ENCODE assay signal across 8 cellular contexts in genomic region chr1:10980094-10980577, GRCh38. TPM values are rescaled to one million over a fixed set of nuclear protein-coding genes. Genes with fewer than 3 reads are reported as not detected.
DNase-seq lines count a peak whose midpoint lies in the region; ATAC-seq and TF ChIP-seq lines count a peak whose summit lies in the region.

No MANE protein-coding gene starts in this region.

- H3K27me3 ChIP-seq in NT2/D1 (ENCODE audit: insufficient read depth, insufficient read length) (no peaks in the 10 kb centered on the region), muscle layer of colon (ENCODE audit: control insufficient read depth in 1 of 2, insufficient read depth in 2 of 2, low read length in 2 of 2) (no peaks in the 10 kb centered on the region)
- H3K27me3 ChIP-seq in CD8-positive, alpha-beta memory T cell (ENCODE audit: insufficient read depth, low read length, poor library complexity, severe bottlenecking): peaks cover 4% of the 10 kb centered on the region

- no peaks in the 10 kb centered on the region for H3K36me3 ChIP-seq in NT2/D1 (ENCODE audit: insufficient read depth, insufficient read length, low read length)
- H3K36me3 ChIP-seq in muscle layer of colon (ENCODE audit: insufficient read depth, low read length): no peaks in the 10 kb centered on the region
- H3K36me3 ChIP-seq in CD8-positive, alpha-beta memory T cell (ENCODE audit: insufficient read depth, low read length): no peaks in the 10 kb centered on the region

- H3K9me3 ChIP-seq in NT2/D1 (ENCODE audit: insufficient read depth, low read length): no peaks in the 10 kb centered on the region
- no peaks in the 10 kb centered on the region for H3K9me3 ChIP-seq in muscle layer of colon (ENCODE audit: low read length)
- no peaks in the 10 kb centered on the region for H3K9me3 ChIP-seq in CD8-positive, alpha-beta memory T cell (ENCODE audit: low read length)

- ATAC-seq in HG02642 (IDR thresholded peaks at IDR 0.05; ENCODE audit: poor library complexity, unreplicated experiment): no peak

- no peak overlapping the region for H3K4me3 Mint-ChIP-seq in CD8-positive, alpha-beta memory T cell
- no peak overlapping the region for H3K4me3 Mint-ChIP-seq in activated naive CD4-positive, alpha-beta T cell treated with anti-CD3 and anti-CD28 coated beads, Interleukin-2, amount 10 ng/mL, durations not matched to agents 7 days and 5 days

- H3K4me1 ChIP-seq in NT2/D1 (ENCODE audit: insufficient read depth, insufficient read length) (peaks cover 9% of the 10 kb centered on the region), muscle layer of colon (ENCODE audit: insufficient read depth, low read length) (peaks cover 23% of the 10 kb centered on the region)
- H3K4me1 ChIP-seq in CD8-positive, alpha-beta memory T cell (ENCODE audit: insufficient read depth, low read length): no peaks in the 10 kb centered on the region

- no peak overlapping the region for H3K27ac Mint-ChIP-seq in CD8-positive, alpha-beta memory T cell
- H3K27ac Mint-ChIP-seq in activated naive CD4-positive, alpha-beta T cell treated with anti-CD3 and anti-CD28 coated beads, Interleukin-2, amount 10 ng/mL, durations not matched to agents 7 days and 5 days: no peak overlapping the region

- peaks cover 14 to 56% of the 10 kb centered on the region in 2 donors for H3K27me3 Mint-ChIP-seq in CD8-positive, alpha-beta memory T cell
- peaks cover 78% of the 10 kb centered on the region for H3K27me3 Mint-ChIP-seq in activated naive CD4-positive, alpha-beta T cell treated with anti-CD3 and anti-CD28 coated beads, Interleukin-2, amount 10 ng/mL, durations not matched to agents 7 days and 5 days

- H3K36me3 Mint-ChIP-seq in CD8-positive, alpha-beta memory T cell: no peaks in the 10 kb centered on the region
- no peaks in the 10 kb centered on the region for H3K36me3 Mint-ChIP-seq in activated naive CD4-positive, alpha-beta T cell treated with anti-CD3 and anti-CD28 coated beads, Interleukin-2, amount 10 ng/mL, durations not matched to agents 7 days and 5 days

- POLR2A ChIA-PET in CD8-positive, alpha-beta memory T cell (lab: Charles Lee): no interaction called here

- peak overlapping the region; percentile 72 for H3K9ac ChIP-seq in NT2/D1 (ENCODE audit: insufficient read length, low read depth)
- peak overlapping the region; percentile 74 for H3K9ac ChIP-seq in muscle layer of colon (ENCODE audit: low read length)

- no peaks in the 10 kb centered on the region for H3K4me1 Mint-ChIP-seq in CD8-positive, alpha-beta memory T cell
- no peaks in the 10 kb centered on the region for H3K4me1 Mint-ChIP-seq in activated naive CD4-positive, alpha-beta T cell treated with anti-CD3 and anti-CD28 coated beads, Interleukin-2, amount 10 ng/mL, durations not matched to agents 7 days and 5 days

- H3K4me3 ChIP-seq in NT2/D1 (ENCODE audit: insufficient read length, low read depth) (peak overlapping the region; percentile 15), fibroblast of pulmonary artery (replicated peaks; ENCODE audit: low read depth, low read length) (peak overlapping the region; percentile 10), muscle layer of colon (ENCODE audit: low read depth in 1 of 2, low read length in 2 of 2) (peak overlapping the region in 1 of 2 donors; percentile 70)
- no peak overlapping the region for H3K4me3 ChIP-seq in CD8-positive, alpha-beta memory T cell (ENCODE audit: low read length)

- H3K9me3 Mint-ChIP-seq in CD8-positive, alpha-beta memory T cell: no peaks in the 10 kb centered on the region
- H3K9me3 Mint-ChIP-seq in activated naive CD4-positive, alpha-beta T cell treated with anti-CD3 and anti-CD28 coated beads, Interleukin-2, amount 10 ng/mL, durations not matched to agents 7 days and 5 days: no peaks in the 10 kb centered on the region

- CTCF ChIA-PET in CD8-positive, alpha-beta memory T cell (lab: Charles Lee): no interaction called here
- CTCF ChIA-PET in activated naive CD4-positive, alpha-beta T cell treated with anti-CD3 and anti-CD28 coated beads, Interleukin-2, amount 10 ng/mL, durations not matched to agents 7 days and 5 days (lab: Charles Lee): interaction anchor here (1.3 kb wide), 1 partner anchor 58 kb away, joined by 3 read pairs; no protein-coding TSS in a partner anchor

- H3K27ac ChIP-seq in muscle layer of colon (ENCODE audit: low read depth, low read length): peak overlapping the region; percentile 9
- H3K27ac ChIP-seq in CD8-positive, alpha-beta memory T cell (ENCODE audit: low read depth, low read length): no peak overlapping the region

- DNase-seq in AG20443 (ENCODE audit: low spot score) (peak; percentile 90), NT2/D1 (ENCODE audit: low read depth, low spot score) (peak; percentile 90), fibroblast of pulmonary artery (ENCODE audit: low read depth) (peak; percentile 62), NCI-H524 treated with DMSO at 0.1 percent for 48 hours (lab: John Stamatoyannopoulos, UW) (no peak)
- DNase-seq in CD8-positive, alpha-beta memory T cell: no peak
- no peak for DNase-seq in activated naive CD4-positive, alpha-beta T cell treated with anti-CD3 and anti-CD28 coated beads, Interleukin-2, amount 10 ng/mL, durations not matched to agents 7 days and 5 days

- TF ChIP-seq CTCF in fibroblast of pulmonary artery (IDR thresholded peaks at IDR 0.05; ENCODE audit: low read length, missing control alignments): peak; percentile 36

RNA-seq across cellular contexts. Expression of gene TARDBP, which starts 32.3 kb away (rescaled TPM):
- 100 to 1,000 TPM; 215 to 239 TPM for total RNA-seq in CD8-positive, alpha-beta memory T cell
- polyA plus RNA-seq in CD8-positive, alpha-beta memory T cell: 74.5 TPM

Comparison
In these comparisons a context has a peak if more than half of its experiments do, and no peak if none do; other contexts are left out.
1. DNase-seq: peak in AG20443 (single experiment), NT2/D1 (single experiment) and fibroblast of pulmonary artery (single experiment); none in NCI-H524 treated with DMSO at 0.1 percent for 48 hours (single experiment), CD8-positive, alpha-beta memory T cell (0 of 5) and activated naive CD4-positive, alpha-beta T cell treated with anti-CD3 and anti-CD28 coated beads, Interleukin-2, amount 10 ng/mL, durations not matched to agents 7 days and 5 days (single experiment).